In genomic region chr16:58481226-58481869, GRCh38 we compare ENCODE assay signal across 1 cellular context.
TF ChIP-seq lines count a peak whose summit lies in the region.

No MANE protein-coding gene starts in this region.

TF ChIP-seq in K562, 482 proteins besides CTCF, POLR2A, EP300 and RAD21:
- TF ChIP-seq NRF1 (conservative IDR thresholded peaks at IDR 0.05 in 1 of 2, IDR thresholded peaks at IDR 0.05 in 1 of 2) = peak in 1 of 2 experiments; percentile 20; a peak in 1 of 4 replicates
- TF ChIP-seq MEIS2 (IDR thresholded peaks at IDR 0.05; ENCODE audit: partially characterized antibody) = no peak
- peak; percentile 15; the same call in 1 of the 2 replicates for TF ChIP-seq SPI1 (IDR thresholded peaks at IDR 0.05; ENCODE audit: borderline replicate concordance, low read depth, low read length)
- TF ChIP-seq CXXC5 (CRISPR knock-in tag; IDR thresholded peaks at IDR 0.05) = no peak
